1 cellular context compared by ENCODE assay signal in the genomic region with DNA sequence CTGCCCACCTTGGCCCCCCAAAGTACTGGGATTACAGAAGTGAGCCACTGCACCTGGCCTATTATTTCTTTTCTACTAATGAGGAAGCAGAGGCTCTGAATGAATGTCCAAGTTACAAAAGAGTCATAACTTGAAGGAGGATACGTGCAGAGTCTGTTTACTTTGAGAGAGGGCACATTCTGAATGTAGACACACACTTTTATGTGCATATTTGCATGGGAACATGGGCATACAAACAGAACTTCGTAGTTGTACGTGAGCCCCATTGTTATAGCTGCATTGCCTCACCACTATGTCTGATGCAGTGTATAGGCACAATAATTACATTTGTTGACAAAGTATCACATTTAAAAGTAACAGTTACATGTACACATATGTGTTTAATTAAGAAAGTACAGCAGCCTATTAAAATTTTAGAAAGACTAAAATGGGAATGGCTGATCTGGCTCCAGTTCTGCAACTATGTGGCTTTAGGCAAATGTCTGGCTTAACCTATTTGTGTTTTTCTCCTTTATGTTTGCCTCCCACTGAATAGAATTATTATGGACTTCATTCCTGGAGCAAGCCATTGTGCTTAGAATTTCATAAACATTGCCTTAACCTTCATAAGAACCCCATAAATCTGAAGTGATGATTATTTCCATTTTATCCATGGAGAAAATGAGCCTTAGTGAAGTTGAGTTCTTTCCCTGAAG.
TF ChIP-seq lines count a peak whose summit lies in the region.

No MANE protein-coding gene starts in this region.

TF ChIP-seq in HepG2, 621 proteins besides CTCF, POLR2A, EP300 and RAD21:
- TF ChIP-seq ZFP36L2 (CRISPR knock-in tag; IDR thresholded peaks at IDR 0.05) (no peak), ZFP62 (CRISPR knock-in tag; IDR thresholded peaks at IDR 0.05) (no peak), NCOA2 (CRISPR knock-in tag; IDR thresholded peaks at IDR 0.05) (no peak), SOX6 (IDR thresholded peaks at IDR 0.05) (no peak), SOX6 (CRISPR knock-in tag; IDR thresholded peaks at IDR 0.05) (no peak), SOX13 (IDR thresholded peaks at IDR 0.05) (no peak), SOX13 (CRISPR knock-in tag; conservative IDR thresholded peaks at IDR 0.05 in 1 of 2, IDR thresholded peaks at IDR 0.05 in 1 of 2) (peak in 1 of 2 experiments; percentile 22; a peak in 1 of 4 replicates), SOX5 (CRISPR knock-in tag; IDR thresholded peaks at IDR 0.05; ENCODE audit: borderline replicate concordance) (peak; percentile 59)
- TF ChIP-seq, protein P1, sequence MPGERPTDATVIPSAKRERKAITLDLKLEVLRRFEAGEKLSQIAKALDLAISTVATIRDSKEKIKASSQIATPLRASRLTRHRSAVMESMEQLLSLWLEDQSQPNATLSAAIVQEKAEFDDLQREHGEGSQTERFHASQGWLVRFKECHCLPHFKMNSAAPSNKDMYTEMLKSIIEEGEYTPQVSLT (CRISPR knock-in tag; IDR thresholded peaks at IDR 0.05; ENCODE audit: borderline replicate concordance, low read depth): no peak
